11 cellular contexts compared by ENCODE assay signal in genomic region chr3:115187149-115187757, GRCh38. TPM values are rescaled to one million over a fixed set of nuclear protein-coding genes. Genes with fewer than 3 reads are reported as not detected.
DNase-seq lines count a peak whose midpoint lies in the region; ATAC-seq, FAIRE-seq and TF ChIP-seq lines count a peak whose summit lies in the region.
"Had no signal": no experiment of that assay in that cellular context is flagged by ENCODE, and none has a peak within 500 bp of the region (broad histone marks: within the 10 kb centered on the region; RNA-seq: fewer than 3 reads in every experiment).

No MANE protein-coding gene starts in this region.

- TF ChIP-seq CTCF in GM06990 (IDR thresholded peaks at IDR 0.05; ENCODE audit: insufficient read depth, low read length, poor library complexity, severe bottlenecking): no peak
- TF ChIP-seq CTCF in progenitor cell of endocrine pancreas (IDR thresholded peaks at IDR 0.05; ENCODE audit: unreplicated experiment): no peak
- TF ChIP-seq CTCF in vagina (IDR thresholded peaks at IDR 0.05): no peak

- H3K36me3 ChIP-seq in GM06990 (ENCODE audit: control insufficient read depth, insufficient read depth, low read length) (no peaks in the 10 kb centered on the region), vagina (no peaks in the 10 kb centered on the region)
- H3K36me3 ChIP-seq: upper lobe of right lung had no signal

- DNase-seq in GM06990 (ENCODE audit: extremely low read depth, insufficient read length): peak; percentile 12
- peak; percentile 67 for DNase-seq in GM19239 (ENCODE audit: insufficient read length, low spot score)
- DNase-seq in NCI-H345 (lab: John Stamatoyannopoulos, UW): no peak
- no peak for DNase-seq in progenitor cell of endocrine pancreas (ENCODE audit: low spot score, unreplicated experiment)
- DNase-seq in SK-N-DZ (ENCODE audit: low spot score): no peak
- DNase-seq in vagina (ENCODE audit: extremely low spot score in 2 of 2): no peak
- DNase-seq: caudate nucleus, SHP77 treated with DMSO at 0.1 percent for 48 hours, upper lobe of right lung had no signal

- H3K4me1 ChIP-seq in vagina: no peaks in the 10 kb centered on the region
- H3K4me1 ChIP-seq: upper lobe of right lung had no signal

- H3K4me1 Mint-ChIP-seq in IgD-negative memory B cell: peaks cover 21 to 25% (median 21%) of the 10 kb centered on the region in 3 donors
- H3K4me1 Mint-ChIP-seq in progenitor cell of endocrine pancreas (ENCODE audit: low read depth): peaks cover 3% of the 10 kb centered on the region

- H3K27me3 ChIP-seq in GM06990 (replicated peaks; ENCODE audit: control insufficient read depth, insufficient read depth, low read length): no peaks in the 10 kb centered on the region
- H3K27me3 ChIP-seq in vagina: no peaks in the 10 kb centered on the region
- H3K27me3 ChIP-seq: upper lobe of right lung had no signal

- H3K36me3 Mint-ChIP-seq in IgD-negative memory B cell (no peaks in the 10 kb centered on the region), progenitor cell of endocrine pancreas (ENCODE audit: insufficient read depth) (no peaks in the 10 kb centered on the region)

- H3K9me3 Mint-ChIP-seq in IgD-negative memory B cell (peaks cover 3 to 8% (median 3%) of the 10 kb centered on the region in 3 donors), progenitor cell of endocrine pancreas (ENCODE audit: low read depth) (peaks cover 18% of the 10 kb centered on the region)

- no peaks in the 10 kb centered on the region for H3K9me3 ChIP-seq in vagina

- peak; percentile 100 for ATAC-seq in HG02840 (IDR thresholded peaks at IDR 0.05; ENCODE audit: low FRiP score, unreplicated experiment)
- ATAC-seq: upper lobe of right lung had no signal

- H3K4me3 ChIP-seq in GM06990 (replicated peaks; ENCODE audit: low read depth, low read length): no peak overlapping the region; the same call in 1 of the 2 replicates
- H3K4me3 ChIP-seq in vagina: no peak overlapping the region
- H3K4me3 ChIP-seq: upper lobe of right lung had no signal

- H3K27ac Mint-ChIP-seq in IgD-negative memory B cell (peak overlapping the region; percentile 78 to 96 (median 80)), progenitor cell of endocrine pancreas (no peak overlapping the region)

- intact Hi-C loops in vagina (cut with DNase I): no loop called here

- peak; percentile 96 for FAIRE-seq in GM19239 (lab: Jason Lieb, UNC)

- H3K4me3 Mint-ChIP-seq in IgD-negative memory B cell (peak overlapping the region; percentile 74 to 92 (median 83)), progenitor cell of endocrine pancreas (ENCODE audit: low read depth) (no peak overlapping the region)

- no peak overlapping the region for H3K27ac ChIP-seq in vagina
- H3K27ac ChIP-seq: upper lobe of right lung had no signal

- no peaks in the 10 kb centered on the region for H3K27me3 Mint-ChIP-seq in IgD-negative memory B cell
- no peaks in the 10 kb centered on the region for H3K27me3 Mint-ChIP-seq in progenitor cell of endocrine pancreas

- TF ChIP-seq POLR2A in vagina (IDR thresholded peaks at IDR 0.05): no peak

RNA-seq across cellular contexts. Expression of gene ZBTB20, which starts 40.2 kb away (rescaled TPM):
- 42.6 TPM for polyA plus RNA-seq in IgD-negative memory B cell
- total RNA-seq in progenitor cell of endocrine pancreas (27.3 and 27.8 TPM in 2 replicates), vagina (64.8 TPM)
- polyA plus RNA-seq in SK-N-DZ (2014; cell fraction: cytosol; rRNA removed): 0.03 TPM in 1 of 2 replicates, not detected in the other
- polyA plus RNA-seq in SK-N-DZ (2014; cell fraction: nucleus; rRNA removed): 0.07 and 0.13 TPM in 2 replicates

Comparison
In these comparisons a context has a peak if more than half of its experiments do, and no peak if none do; other contexts are left out.
1. DNase-seq: peak in GM06990 (single experiment) and GM19239 (single experiment); none in NCI-H345 (single experiment), progenitor cell of endocrine pancreas (single experiment), SK-N-DZ (single experiment) and vagina (0 of 2).